Comparison of ENCODE assay signal across 8 cellular contexts in the genomic region with DNA sequence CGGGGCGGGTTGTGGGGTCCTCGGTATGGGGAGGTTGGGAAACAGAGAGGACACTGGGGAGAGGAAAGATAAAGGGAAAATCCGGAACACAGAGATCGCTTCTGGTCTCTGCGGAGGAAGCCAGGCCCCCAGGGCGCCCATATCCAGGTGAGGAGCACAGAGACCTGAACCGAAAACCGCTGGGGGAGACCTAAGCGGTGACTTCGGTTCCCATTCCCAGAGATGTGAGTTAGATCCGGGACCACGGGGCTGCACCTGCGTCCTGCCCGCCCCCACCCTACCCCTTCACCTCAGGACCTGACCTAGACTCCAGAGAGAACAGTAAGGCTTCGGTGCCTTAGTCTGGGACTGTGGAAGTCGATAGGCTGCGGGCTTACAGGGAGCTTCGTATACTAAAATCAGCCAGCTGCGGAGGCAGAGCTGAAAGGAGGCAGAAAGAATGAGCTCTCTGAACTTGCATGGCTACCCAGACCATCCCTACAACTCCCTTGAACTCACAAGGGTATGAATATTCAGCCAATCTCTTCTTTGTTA. TPM values are rescaled to one million over a fixed set of nuclear protein-coding genes. Genes with fewer than 3 reads are reported as not detected.
DNase-seq lines count a peak whose midpoint lies in the region; ATAC-seq, FAIRE-seq and TF ChIP-seq lines count a peak whose summit lies in the region.

No MANE protein-coding gene starts in this region.

- ATAC-seq in GM21576 (IDR thresholded peaks at IDR 0.05; ENCODE audit: unreplicated experiment): peak; percentile 7
- ATAC-seq in right cardiac atrium: peak; percentile 5 to 45
- peak; percentile 43 to 48 for ATAC-seq in gastrocnemius medialis

- H3K4me1 Mint-ChIP-seq in activated naive CD4-positive, alpha-beta T cell treated with anti-CD3 and anti-CD28 coated beads for 36 hours (ENCODE audit: low read depth): peaks cover 52% of the 10 kb centered on the region

- no peaks in the 10 kb centered on the region for H3K27me3 ChIP-seq in KMS-11 (ENCODE audit: insufficient read depth, low read depth)
- H3K27me3 ChIP-seq in right cardiac atrium (ENCODE audit: control insufficient read depth, insufficient read depth): no peaks in the 10 kb centered on the region
- no peaks in the 10 kb centered on the region for H3K27me3 ChIP-seq in gastrocnemius medialis

- H3K9me3 ChIP-seq in right cardiac atrium (ENCODE audit: control insufficient read depth, low read length): no peaks in the 10 kb centered on the region
- no peaks in the 10 kb centered on the region for H3K9me3 ChIP-seq in gastrocnemius medialis

- CTCF ChIA-PET in activated naive CD4-positive, alpha-beta T cell treated with anti-CD3 and anti-CD28 coated beads for 36 hours (lab: Charles Lee): interaction anchor here (0.7 to 7.9 kb wide), 9 partner anchors 9 to 414 kb away, joined by 3 to 243 read pairs (median 4); no protein-coding TSS in a partner anchor

- peak overlapping the region; percentile 86 for H3K9ac ChIP-seq in KMS-11

- H3K36me3 ChIP-seq in KMS-11 (ENCODE audit: insufficient read depth) (no peaks in the 10 kb centered on the region), gastrocnemius medialis (no peaks in the 10 kb centered on the region)

- no peaks in the 10 kb centered on the region for H3K27me3 Mint-ChIP-seq in activated naive CD4-positive, alpha-beta T cell treated with anti-CD3 and anti-CD28 coated beads for 36 hours (ENCODE audit: low read depth)

- H2AFZ ChIP-seq in KMS-11 (ENCODE audit: low read depth): peak overlapping the region; percentile 89

- TF ChIP-seq POLR2A in gastrocnemius medialis (IDR thresholded peaks at IDR 0.05): peak in 1 of 2 donors; percentile 68
- no peak for TF ChIP-seq POLR2A in H54 (IDR thresholded peaks at IDR 0.05; ENCODE audit: low read depth, low read length)

- FAIRE-seq in H54 (lab: Jason Lieb, UNC): no peak

- in situ Hi-C loops in gastrocnemius medialis (cut with MboI; ENCODE audit: low sequenced_read_pairs in 4 of 4) (loop anchor here in 3 of 4 donors (25.0 kb wide), 2 partner anchors 104 to 271 kb away; partner anchors contain the start of genes HNRNPA0 (in 2 of the 3) and NME5 (in 1 of the 3)), G401 (cut with HindIII; ENCODE audit: low sequenced_read_pairs) (no loop called here)

- no peaks in the 10 kb centered on the region for H4K20me1 ChIP-seq in KMS-11 (ENCODE audit: insufficient read depth)

- peaks cover 10% of the 10 kb centered on the region for H3K36me3 Mint-ChIP-seq in activated naive CD4-positive, alpha-beta T cell treated with anti-CD3 and anti-CD28 coated beads for 36 hours (ENCODE audit: low read depth)

- H3K27ac ChIP-seq in KMS-11 (peak overlapping the region; percentile 91), right cardiac atrium (ENCODE audit: low read length) (peak overlapping the region; percentile 90), gastrocnemius medialis (peak overlapping the region; percentile 99 to 100 (median 99))

- H3K9me3 Mint-ChIP-seq in activated naive CD4-positive, alpha-beta T cell treated with anti-CD3 and anti-CD28 coated beads for 36 hours: no peaks in the 10 kb centered on the region

- peak overlapping the region; percentile 89 for H3K4me3 ChIP-seq in GM12864 (ENCODE audit: low read depth, low read length)
- H3K4me3 ChIP-seq in KMS-11 (IDR thresholded peaks at IDR 0.05; ENCODE audit: insufficient read depth, low read depth, low read length): no peak overlapping the region
- peak overlapping the region; percentile 96 for H3K4me3 ChIP-seq in right cardiac atrium (ENCODE audit: low read length)
- H3K4me3 ChIP-seq in gastrocnemius medialis: peak overlapping the region; percentile 83 to 100 (median 98)

- H3K79me2 ChIP-seq in KMS-11 (ENCODE audit: insufficient read depth, low read depth): peaks cover 39% of the 10 kb centered on the region

- intact Hi-C loops in activated naive CD4-positive, alpha-beta T cell treated with anti-CD3 and anti-CD28 coated beads for 36 hours (cut with micrococcal nuclease): loop anchor here (1.0 to 5.0 kb wide), 7 partner anchors 35 to 299 kb away; partner anchors contain the start of genes CDC23, CDC25C, HNRNPA0 and KIF20A
- intact Hi-C loops in right cardiac atrium (cut with DNase I): no loop called here
- intact Hi-C loops in gastrocnemius medialis (cut with DNase I; ENCODE audit: low total_unique reads): loop anchor here (2.0 to 10.0 kb wide), 3 partner anchors 141 to 301 kb away; partner anchors contain the start of genes CDC25C, FAM53C and HNRNPA0

- 4% methylated on average over 20 of the region's 20 CpGs for WGBS in right cardiac atrium

- TF ChIP-seq CTCF in GM12864 (IDR thresholded peaks at IDR 0.05; ENCODE audit: low read depth, low read length, missing control alignments) (no peak), KMS-11 (conservative IDR thresholded peaks at IDR 0.05; ENCODE audit: low read depth, low read length) (no peak), gastrocnemius medialis (IDR thresholded peaks at IDR 0.05 in 4 of 5, conservative IDR thresholded peaks at IDR 0.05 in 1 of 5) (no peak)

- H3K4me3 Mint-ChIP-seq in activated naive CD4-positive, alpha-beta T cell treated with anti-CD3 and anti-CD28 coated beads for 36 hours: peak overlapping the region; percentile 98

- peak overlapping the region; percentile 53 for H3K4me2 ChIP-seq in KMS-11

- H3K4me1 ChIP-seq in KMS-11 (ENCODE audit: low read depth, poor library complexity, severe bottlenecking): peaks cover 47% of the 10 kb centered on the region
- peaks cover 3% of the 10 kb centered on the region for H3K4me1 ChIP-seq in right cardiac atrium (ENCODE audit: control insufficient read depth, insufficient read depth, low read length)
- peaks cover 37 to 43% of the 10 kb centered on the region in 2 donors for H3K4me1 ChIP-seq in gastrocnemius medialis

- peak overlapping the region; percentile 94 for H3K27ac Mint-ChIP-seq in activated naive CD4-positive, alpha-beta T cell treated with anti-CD3 and anti-CD28 coated beads for 36 hours

- DNase-seq in GM12864 (ENCODE audit: low read depth) (no peak), right cardiac atrium (no peak), gastrocnemius medialis (no peak), G401 (ENCODE audit: low spot score) (no peak), H54 (ENCODE audit: insufficient read length, low spot score) (no peak)
- peak; percentile 60 for DNase-seq in activated naive CD4-positive, alpha-beta T cell treated with anti-CD3 and anti-CD28 coated beads for 36 hours

RNA-seq across cellular contexts. Expression of gene FAM13B, which starts 0.5 kb away (rescaled TPM):
- total RNA-seq in activated naive CD4-positive, alpha-beta T cell treated with anti-CD3 and anti-CD28 coated beads for 36 hours: 10 to 100 TPM in 1 of 2 experiments, 1 to 10 TPM in 1; 9.4 to 14.5 TPM
- total RNA-seq in right cardiac atrium (10 to 100 TPM; 34.9 to 71.6 (median 55.2) TPM), gastrocnemius medialis (1 to 10 TPM; 3.4 to 7.9 (median 4.1) TPM)
- 11.2 TPM for polyA plus RNA-seq in right cardiac atrium
- 10.9 and 11.4 TPM in 2 replicates for total RNA-seq in G401 (2014; rRNA removed; shearing (Covaris generic))

RNA-seq across cellular contexts. Expression of gene WNT8A, which starts 50.5 kb away (rescaled TPM):
- total RNA-seq in activated naive CD4-positive, alpha-beta T cell treated with anti-CD3 and anti-CD28 coated beads for 36 hours: not detected
- total RNA-seq in right cardiac atrium (not detected), gastrocnemius medialis (under 1 TPM in 1 of 4 donors, not detected in 3; 0.51 TPM)
- polyA plus RNA-seq in right cardiac atrium: not detected
- not detected in 2 replicates for total RNA-seq in G401 (2014; rRNA removed; shearing (Covaris generic))

Comparison
In these comparisons a context has a peak if more than half of its experiments do, and no peak if none do; other contexts are left out.
1. intact Hi-C loops: an anchor here in activated naive CD4-positive, alpha-beta T cell treated with anti-CD3 and anti-CD28 coated beads for 36 hours (1.0 to 5.0 kb wide) and gastrocnemius medialis (2.0 to 10.0 kb wide); none called in right cardiac atrium.